Comparison of ENCODE assay signal across 11 cellular contexts in genomic region chr20:16824664-16825063, GRCh38.
"Had no signal": no experiment of that assay in that cellular context is flagged by ENCODE, and none has a peak within 500 bp of the region (broad histone marks: within the 10 kb centered on the region; RNA-seq: fewer than 3 reads in every experiment).

No MANE protein-coding gene starts in this region.

- H3K9me3 ChIP-seq: HAP-1 had no signal

- H2AFZ ChIP-seq: GM23248, GM23338 had no signal

- H3K4me1 ChIP-seq: HAP-1 had no signal

- FAIRE-seq: H1, H54 had no signal

- H3K4me3 ChIP-seq: GM23248, GM23338, HAP-1 had no signal

- H3K36me3 ChIP-seq: HAP-1 had no signal

- H3K27ac ChIP-seq: GM23248 had no signal

- H3K9ac ChIP-seq: GM23248 had no signal

- ATAC-seq: GM23338, HCT116 had no signal

- DNase-seq: GM23248, GOT3, H7, H9, HCEC 1CT, HFFc6 had no signal

- H3K4me2 ChIP-seq: GM23338 had no signal
